1 cellular context compared by ENCODE assay signal in genomic region chr18:13610517-13610916, GRCh38.
TF ChIP-seq lines count a peak whose summit lies in the region.

No MANE protein-coding gene starts in this region.

TF ChIP-seq in GM23338, 12 proteins besides CTCF, POLR2A, EP300 and RAD21 (continued from another document):
- TF ChIP-seq ZNF462 (CRISPR knock-in tag; IDR thresholded peaks at IDR 0.05) = no peak
- TF ChIP-seq POLR2AphosphoS5 (IDR thresholded peaks at IDR 0.05; ENCODE audit: low read depth) = no peak
- TF ChIP-seq EZH2phosphoT487 (IDR thresholded peaks at IDR 0.05; ENCODE audit: unreplicated experiment) = no peak
- no peak for TF ChIP-seq JUNB (IDR thresholded peaks at IDR 0.05; ENCODE audit: unreplicated experiment)
- no peak for TF ChIP-seq EZH2 (IDR thresholded peaks at IDR 0.05; ENCODE audit: low read depth, unreplicated experiment)
- TF ChIP-seq ZNF114 (CRISPR knock-in tag; IDR thresholded peaks at IDR 0.05) = no peak
